ENCODE assay signal across 10 cellular contexts in the genomic region with DNA sequence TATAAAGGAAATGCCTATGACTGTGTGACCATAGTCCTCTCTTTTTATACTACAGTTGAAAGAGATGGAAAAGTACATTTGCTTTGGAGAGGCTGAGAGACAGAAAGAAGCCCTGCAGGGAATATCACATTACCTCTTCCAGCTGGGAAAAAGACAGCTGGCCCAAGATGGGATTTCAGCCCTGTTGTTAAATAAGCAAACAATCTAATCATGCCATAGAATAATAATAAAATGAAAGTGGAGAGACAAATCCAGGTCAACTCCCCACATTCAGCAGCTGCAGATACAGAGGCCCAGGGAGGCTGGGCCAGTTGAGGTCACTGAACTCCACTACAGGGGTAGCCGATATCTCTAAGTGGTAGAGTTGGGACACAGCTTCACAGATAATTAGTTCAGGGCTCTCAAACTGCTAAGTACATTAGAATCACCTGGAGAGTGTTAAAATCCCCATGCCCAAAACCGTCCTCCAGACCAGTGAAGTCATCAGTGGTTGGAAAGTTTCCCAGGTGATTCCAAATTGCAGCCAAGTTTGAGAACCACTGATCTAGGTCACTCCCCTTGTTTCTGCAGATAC.
DNase-seq lines count a peak whose midpoint lies in the region; ATAC-seq and TF ChIP-seq lines count a peak whose summit lies in the region.
"Had no signal": no experiment of that assay in that cellular context is flagged by ENCODE, and none has a peak within 500 bp of the region (broad histone marks: within the 10 kb centered on the region; RNA-seq: fewer than 3 reads in every experiment).

No MANE protein-coding gene starts in this region.

- no peak overlapping the region for H3K23ac ChIP-seq in mesendoderm (ENCODE audit: low read length)

- no CpG with 5 or more reads among the region's 2 CpGs for WGBS in mesendoderm (ENCODE audit: extremely low coverage, insufficient coverage, low lambda C conversion rate)

- peak overlapping the region; percentile 6 for H3K4me3 ChIP-seq in left ventricle myocardium inferior
- H3K4me3 ChIP-seq in brain microvascular endothelial cell (ENCODE audit: low read depth, low read length): no peak overlapping the region
- no peak overlapping the region for H3K4me3 ChIP-seq in mesendoderm (ENCODE audit: low read length)
- no peak overlapping the region for H3K4me3 ChIP-seq in effector memory CD4-positive, alpha-beta T cell (ENCODE audit: insufficient read depth, low read depth, low read length, poor library complexity, severe bottlenecking)

- H3K56ac ChIP-seq in mesendoderm (ENCODE audit: low read length): no peak overlapping the region

- TF ChIP-seq POLR2A in GM18505 (IDR thresholded peaks at IDR 0.05; ENCODE audit: borderline replicate concordance, extremely low read depth, insufficient read depth, insufficient read length): no peak

- no peak for ATAC-seq in GM18505 (IDR thresholded peaks at IDR 0.05; ENCODE audit: unreplicated experiment)
- ATAC-seq: Panc1 had no signal

- no peak for TF ChIP-seq CTCF in left ventricle myocardium inferior (IDR thresholded peaks at IDR 0.05; ENCODE audit: borderline replicate concordance)
- TF ChIP-seq CTCF in brain microvascular endothelial cell (IDR thresholded peaks at IDR 0.05; ENCODE audit: low read depth, low read length, missing control alignments): no peak

- intact Hi-C loops in left ventricle myocardium inferior (cut with micrococcal nuclease): no loop called here

- no peak overlapping the region for H3K9ac ChIP-seq in mesendoderm (ENCODE audit: low read length)

- no peak overlapping the region for H2BK5ac ChIP-seq in mesendoderm (ENCODE audit: low read length)

- no peak overlapping the region for H2AK5ac ChIP-seq in mesendoderm (ENCODE audit: low read length)

- no peak overlapping the region for H4K5ac ChIP-seq in mesendoderm (ENCODE audit: low read length)

- H3K18ac ChIP-seq in mesendoderm (ENCODE audit: low read length): no peak overlapping the region

- no peaks in the 10 kb centered on the region for H3K79me1 ChIP-seq in mesendoderm (ENCODE audit: low read length)

- no peaks in the 10 kb centered on the region for H3K9me3 ChIP-seq in left ventricle myocardium inferior (replicated peaks)
- no peaks in the 10 kb centered on the region for H3K9me3 ChIP-seq in effector memory CD4-positive, alpha-beta T cell (ENCODE audit: control insufficient read depth, low read length)

- no peak overlapping the region for H3K4ac ChIP-seq in mesendoderm (ENCODE audit: low read depth, low read length)

- in situ Hi-C loops in brain microvascular endothelial cell (cut with HindIII; ENCODE audit: low pct_ligation_motif_present, low sequenced_read_pairs): no loop called here

- H3K4me1 ChIP-seq in left ventricle myocardium inferior (peaks cover 31% of the 10 kb centered on the region), mesendoderm (ENCODE audit: control insufficient read depth, low read depth, low read length) (peaks cover 2% of the 10 kb centered on the region)
- H3K4me1 ChIP-seq in effector memory CD4-positive, alpha-beta T cell (ENCODE audit: control insufficient read depth, insufficient read depth, low read length, poor library complexity, severe bottlenecking): no peaks in the 10 kb centered on the region

- H3K4me2 ChIP-seq in mesendoderm (ENCODE audit: low read length): no peak overlapping the region

- no peak overlapping the region for H4K8ac ChIP-seq in mesendoderm (ENCODE audit: low read depth, low read length)

- H2BK15ac ChIP-seq in mesendoderm (replicated peaks; ENCODE audit: low read depth): no peak overlapping the region

- no peaks in the 10 kb centered on the region for H3K36me3 ChIP-seq in left ventricle myocardium inferior
- no peaks in the 10 kb centered on the region for H3K36me3 ChIP-seq in brain microvascular endothelial cell (replicated peaks)
- H3K36me3 ChIP-seq in mesendoderm (ENCODE audit: control insufficient read depth, insufficient read depth, low read length): no peaks in the 10 kb centered on the region
- H3K36me3 ChIP-seq in effector memory CD4-positive, alpha-beta T cell (ENCODE audit: control insufficient read depth, insufficient read depth, low read length): no peaks in the 10 kb centered on the region

- H3K27ac ChIP-seq in left ventricle myocardium inferior (replicated peaks) (peak overlapping the region; percentile 69), brain microvascular endothelial cell (no peak overlapping the region), mesendoderm (ENCODE audit: low read depth, low read length) (no peak overlapping the region)
- no peak overlapping the region for H3K27ac ChIP-seq in effector memory CD4-positive, alpha-beta T cell (ENCODE audit: insufficient read depth, low read length, poor library complexity, severe bottlenecking)

- H3K27me3 ChIP-seq in left ventricle myocardium inferior (ENCODE audit: low read depth) (no peaks in the 10 kb centered on the region), brain microvascular endothelial cell (replicated peaks) (no peaks in the 10 kb centered on the region), mesendoderm (ENCODE audit: insufficient read depth, low read length, poor library complexity) (no peaks in the 10 kb centered on the region)
- no peaks in the 10 kb centered on the region for H3K27me3 ChIP-seq in effector memory CD4-positive, alpha-beta T cell (replicated peaks; ENCODE audit: control insufficient read depth, insufficient read depth, low read length, poor library complexity, severe bottlenecking)

- no peak overlapping the region for H2BK120ac ChIP-seq in mesendoderm (ENCODE audit: low read depth, low read length)

- peak; percentile 66 for DNase-seq in NCI-H1105 treated with DMSO at 0.1 percent for 48 hours (lab: John Stamatoyannopoulos, UW)
- DNase-seq in SK-N-DZ (ENCODE audit: low spot score): peak; percentile 15
- peak; percentile 41 for DNase-seq in left ventricle myocardium inferior
- peak; percentile 76 for DNase-seq in stromal cell of bone marrow (ENCODE audit: low read depth)
- DNase-seq in brain microvascular endothelial cell: no peak
- no peak for DNase-seq in mesendoderm
- DNase-seq in effector memory CD4-positive, alpha-beta T cell: no peak
- DNase-seq: stimulated activated CD4-positive, alpha-beta T cell treated with anti-CD3 and anti-CD28 coated beads, Interleukin-15, amount 100 ng/mL, for 24 hours had no signal

- H3K79me2 ChIP-seq in mesendoderm (ENCODE audit: control insufficient read depth, insufficient read depth, low read length): no peaks in the 10 kb centered on the region

Comparison
In these comparisons a context has a peak if more than half of its experiments do, and no peak if none do; other contexts are left out.
1. DNase-seq: peak in NCI-H1105 treated with DMSO at 0.1 percent for 48 hours (single experiment), SK-N-DZ (single experiment), left ventricle myocardium inferior (single experiment) and stromal cell of bone marrow (single experiment); none in brain microvascular endothelial cell (single experiment), mesendoderm (single experiment) and effector memory CD4-positive, alpha-beta T cell (0 of 3).